1 cellular context compared by ENCODE assay signal in the genomic region with DNA sequence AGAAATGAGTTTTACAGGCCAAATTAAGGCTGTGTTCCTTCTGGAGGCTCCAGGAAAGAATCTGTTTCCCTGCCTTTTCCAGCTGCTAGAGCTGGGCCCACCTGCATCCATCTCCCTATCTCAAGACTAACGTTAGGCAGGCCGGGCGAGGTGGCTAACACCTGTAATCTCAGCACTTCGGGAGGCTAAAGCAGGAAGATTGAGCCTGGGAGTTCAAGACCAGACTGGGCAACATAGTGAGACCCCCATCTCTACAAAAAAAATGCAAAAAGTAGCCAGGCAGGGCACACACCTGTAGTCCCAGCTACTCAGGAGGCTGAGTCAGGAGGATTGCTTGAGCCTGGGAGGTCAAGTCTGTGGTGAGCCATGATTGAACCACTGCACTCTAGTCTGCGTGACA.
A peak's percentile ranks its signal among the peaks of the same experiment; 100 is the strongest.
TF ChIP-seq lines count a peak whose summit lies in the region.

No MANE protein-coding gene starts in this region.

TF ChIP-seq in HepG2, 621 proteins besides CTCF, POLR2A, EP300 and RAD21:
- TF ChIP-seq ZNF484 (CRISPR knock-in tag; IDR thresholded peaks at IDR 0.05; ENCODE audit: borderline replicate concordance, low read depth) = no peak
- no peak for TF ChIP-seq ZNF441 (CRISPR knock-in tag; IDR thresholded peaks at IDR 0.05; ENCODE audit: borderline replicate concordance)
- TF ChIP-seq ZNF770 (CRISPR knock-in tag; IDR thresholded peaks at IDR 0.05) = 0 out of 2 replicates have a peak, but pooled peaks have one; percentile 30
